ENCODE assay signal across 26 cellular contexts in the genomic region with DNA sequence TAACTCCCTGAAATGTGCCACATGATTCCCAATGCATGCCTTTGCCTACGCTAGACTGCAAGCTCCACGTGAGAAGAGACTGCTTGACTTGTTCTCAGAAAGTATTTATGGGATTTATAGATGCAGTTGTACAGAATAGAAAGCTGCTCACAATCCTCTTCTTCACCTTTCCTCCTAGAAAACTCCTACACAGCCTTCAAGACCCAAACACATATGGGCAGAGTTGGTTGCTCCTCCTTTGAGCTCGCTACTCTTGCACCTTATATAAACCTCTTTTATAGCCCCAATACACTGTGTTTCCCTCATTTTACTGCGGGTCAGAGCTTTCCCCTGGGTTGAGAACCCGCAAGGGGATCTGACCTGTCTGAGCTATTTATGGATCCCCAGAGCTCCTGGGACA. TPM values are rescaled to one million over a fixed set of nuclear protein-coding genes. Genes with fewer than 3 reads are reported as not detected.
DNase-seq lines count a peak whose midpoint lies in the region; ATAC-seq, FAIRE-seq and TF ChIP-seq lines count a peak whose summit lies in the region.
"Had no signal": no experiment of that assay in that cellular context is flagged by ENCODE, and none has a peak within 500 bp of the region (broad histone marks: within the 10 kb centered on the region; RNA-seq: fewer than 3 reads in every experiment).

No MANE protein-coding gene starts in this region.

- intact Hi-C loops in cardiac septum (cut with DNase I) (no loop called here), right cardiac atrium (cut with DNase I) (no loop called here), A673 (cut with micrococcal nuclease; ENCODE audit: unreplicated experiment) (no loop called here)
- intact Hi-C loops in activated CD8-positive, alpha-beta T cell treated with anti-CD3 and anti-CD28 coated beads for 36 hours (cut with micrococcal nuclease) = no loop called here

- no TSS peak for BruUV-seq in A673 (replicated peaks; lab: Mats Ljungman, UMichigan)

- TF ChIP-seq CTCF in A673 (conservative IDR thresholded peaks at IDR 0.05; ENCODE audit: low read depth, low read length) (no peak), D721Med (IDR thresholded peaks at IDR 0.05; ENCODE audit: insufficient read depth, missing control alignments) (no peak)
- TF ChIP-seq CTCF in activated CD8-positive, alpha-beta T cell treated with anti-CD3 and anti-CD28 coated beads for 36 hours (IDR thresholded peaks at IDR 0.05) = no peak

- H3K27ac Mint-ChIP-seq in naive thymus-derived CD8-positive, alpha-beta T cell = peak overlapping the region in 9 of 10 donors; percentile 11 to 96 (median 57)
- no peak overlapping the region for H3K27ac Mint-ChIP-seq in activated CD8-positive, alpha-beta T cell treated with anti-CD3 and anti-CD28 coated beads for 36 hours
- H3K27ac Mint-ChIP-seq: IgD-negative memory B cell had no signal

- H3K9me3 Mint-ChIP-seq in naive thymus-derived CD8-positive, alpha-beta T cell = no peaks in the 10 kb centered on the region
- H3K9me3 Mint-ChIP-seq in activated CD8-positive, alpha-beta T cell treated with anti-CD3 and anti-CD28 coated beads for 36 hours = no peaks in the 10 kb centered on the region
- H3K9me3 Mint-ChIP-seq: IgD-negative memory B cell had no signal

- H3K4me3 ChIP-seq in right cardiac atrium (ENCODE audit: low read length) (no peak overlapping the region), A673 (ENCODE audit: low read depth, low read length, poor library complexity, severe bottlenecking) (no peak overlapping the region)
- H3K4me3 ChIP-seq: SJSA1 had no signal

- no peak for ATAC-seq in right cardiac atrium
- no peak for ATAC-seq in naive thymus-derived CD8-positive, alpha-beta T cell
- no peak for ATAC-seq in activated CD8-positive, alpha-beta T cell treated with anti-CD3 and anti-CD28 coated beads for 36 hours
- ATAC-seq: Panc1 had no signal

- no peak overlapping the region for H3K4me3 Mint-ChIP-seq in naive thymus-derived CD8-positive, alpha-beta T cell
- H3K4me3 Mint-ChIP-seq in activated CD8-positive, alpha-beta T cell treated with anti-CD3 and anti-CD28 coated beads for 36 hours = no peak overlapping the region
- H3K4me3 Mint-ChIP-seq: IgD-negative memory B cell had no signal

- H3K9me3 ChIP-seq in right cardiac atrium (ENCODE audit: control insufficient read depth, low read length) (no peaks in the 10 kb centered on the region), A673 (ENCODE audit: low read depth, low read length, poor library complexity, severe bottlenecking) (no peaks in the 10 kb centered on the region)
- H3K9me3 ChIP-seq: BE2C had no signal

- POLR2A ChIA-PET in naive thymus-derived CD8-positive, alpha-beta T cell (lab: Charles Lee) = interaction anchor here (0.7 to 2.6 kb wide), 9 partner anchors 12 to 65 kb away, joined by 3 to 9 read pairs (median 4); no protein-coding TSS in a partner anchor
- POLR2A ChIA-PET in A673 (lab: Charles Lee; ENCODE audit: low non-redundant PET) = no interaction called here
- POLR2A ChIA-PET in activated CD8-positive, alpha-beta T cell treated with anti-CD3 and anti-CD28 coated beads for 36 hours (lab: Charles Lee) = interaction anchor here (0.8 to 1.3 kb wide), 2 partner anchors 22 to 103 kb away, joined by 3 read pairs; partner anchors contain the start of gene IL2RB

- DNase-seq in cardiac septum (ENCODE audit: low spot score) (peak; percentile 10), right cardiac atrium (no peak), SK-MEL-5 (ENCODE audit: low read depth, low spot score) (peak; percentile 45), A673 (ENCODE audit: low spot score) (no peak), D721Med (ENCODE audit: insufficient read length, low spot score) (no peak)
- no peak for DNase-seq in naive thymus-derived CD8-positive, alpha-beta T cell
- DNase-seq in activated CD8-positive, alpha-beta T cell treated with anti-CD3 and anti-CD28 coated beads for 36 hours = no peak
- DNase-seq: BE2C; DMS153; MV-4-11; NCI-H1105 treated with DMSO at 0.1 percent for 48 hours; NCI-H2029 treated with DMSO at 0.1 percent for 48 hours; NCI-H2171; NCI-H345; NCI-H524; NCI-H774; NK-92 treated with Interleukin-12 subunit alpha and Interleukin-12 subunit beta, amount 100 ng/mL, for 24 hours; SW 1271 had no signal

- H3K27ac ChIP-seq in right cardiac atrium (ENCODE audit: low read length) = no peak overlapping the region
- no peak overlapping the region for H3K27ac ChIP-seq in A673 (ENCODE audit: low read depth, low read length, poor library complexity, severe bottlenecking)
- H3K27ac ChIP-seq: SJSA1 had no signal

- WGBS in right cardiac atrium = 89% methylated on average over 5 of the region's 5 CpGs

- H3K4me1 ChIP-seq in right cardiac atrium (ENCODE audit: control insufficient read depth, insufficient read depth, low read length) (peaks cover 11% of the 10 kb centered on the region), A673 (ENCODE audit: insufficient read depth, low read length, poor library complexity, severe bottlenecking) (no peaks in the 10 kb centered on the region)

- H3K4me1 Mint-ChIP-seq in naive thymus-derived CD8-positive, alpha-beta T cell = peaks cover 44 to 72% (median 70%) of the 10 kb centered on the region in 4 donors
- peaks cover 51% of the 10 kb centered on the region for H3K4me1 Mint-ChIP-seq in activated CD8-positive, alpha-beta T cell treated with anti-CD3 and anti-CD28 coated beads for 36 hours (ENCODE audit: low read depth)

- no peaks in the 10 kb centered on the region for H3K27me3 ChIP-seq in right cardiac atrium (ENCODE audit: control insufficient read depth, insufficient read depth)
- no peaks in the 10 kb centered on the region for H3K27me3 ChIP-seq in A673 (replicated peaks; ENCODE audit: insufficient read depth, low read depth, low read length, poor library complexity)
- H3K27me3 ChIP-seq: BE2C had no signal

- no peak for FAIRE-seq in D721Med (lab: Jason Lieb, UNC)
- FAIRE-seq: G401.6, GM18507, H1 had no signal

- CTCF ChIA-PET in A673 (lab: Charles Lee) = no interaction called here
- CTCF ChIA-PET in activated CD8-positive, alpha-beta T cell treated with anti-CD3 and anti-CD28 coated beads for 36 hours (lab: Charles Lee) = interaction anchor here (0.6 to 1.6 kb wide), 5 partner anchors 22 to 95 kb away, joined by 3 to 4 read pairs (median 3); no protein-coding TSS in a partner anchor

- H3K27me3 Mint-ChIP-seq in naive thymus-derived CD8-positive, alpha-beta T cell = no peaks in the 10 kb centered on the region
- H3K27me3 Mint-ChIP-seq in activated CD8-positive, alpha-beta T cell treated with anti-CD3 and anti-CD28 coated beads for 36 hours = no peaks in the 10 kb centered on the region

- peaks cover 0 to 2% (median 0%) of the 10 kb centered on the region in 3 donors for H3K36me3 Mint-ChIP-seq in naive thymus-derived CD8-positive, alpha-beta T cell
- no peaks in the 10 kb centered on the region for H3K36me3 Mint-ChIP-seq in activated CD8-positive, alpha-beta T cell treated with anti-CD3 and anti-CD28 coated beads for 36 hours (ENCODE audit: low read depth)

- in situ Hi-C loops in SK-MEL-5 (cut with HindIII; ENCODE audit: low pct_unique_long_range_greater_than_20kb, low sequenced_read_pairs) = no loop called here

- H3K36me3 ChIP-seq in A673 (ENCODE audit: insufficient read depth, low read length, poor library complexity, severe bottlenecking) = no peaks in the 10 kb centered on the region
- H3K36me3 ChIP-seq: BE2C, SJSA1 had no signal

RNA-seq across cellular contexts. Expression of gene C1QTNF6, which starts 16.4 kb away (rescaled TPM):
- total RNA-seq in cardiac septum (2.8 TPM), right cardiac atrium (1 to 10 TPM; 2.8 to 3.3 (median 2.8) TPM), A673 (2021) (6.3 and 8.6 TPM in 2 replicates)
- 2.0 TPM for polyA plus RNA-seq in right cardiac atrium
- 5.9 and 7.6 TPM in 2 replicates for total RNA-seq in SK-MEL-5 (2014; rRNA removed; shearing (Covaris generic))
- polyA plus RNA-seq in SK-MEL-5 (2015; cell fraction: cytosol; rRNA removed) = 14.7 and 17.1 TPM in 2 replicates
- polyA plus RNA-seq in SK-MEL-5 (2015; cell fraction: nucleus; rRNA removed) = 41.9 and 49.4 TPM in 2 replicates
- total RNA-seq in naive thymus-derived CD8-positive, alpha-beta T cell = 10 to 100 TPM; 24.6 to 25.7 TPM
- polyA plus RNA-seq in naive thymus-derived CD8-positive, alpha-beta T cell = 1 to 10 TPM in 2 of 3 donors, under 1 TPM in 1; 0.68 to 4.0 (median 1.7) TPM
- total RNA-seq in activated CD8-positive, alpha-beta T cell treated with anti-CD3 and anti-CD28 coated beads for 36 hours = 1 to 10 TPM; 6.4 TPM

RNA-seq across cellular contexts. Expression of gene IL2RB, which starts 21.9 kb away (rescaled TPM):
- total RNA-seq in cardiac septum = 0.51 TPM
- total RNA-seq in right cardiac atrium = under 1 TPM; 0.63 to 0.97 (median 0.72) TPM
- polyA plus RNA-seq in right cardiac atrium = 0.32 TPM
- total RNA-seq in SK-MEL-5 (2014; rRNA removed; shearing (Covaris generic)) = 0.03 TPM in 1 of 2 replicates, not detected in the other
- polyA plus RNA-seq in SK-MEL-5 (2015; cell fraction: cytosol; rRNA removed) = 0.33 and 0.82 TPM in 2 replicates
- 0.39 TPM in 1 of 2 replicates, not detected in the other for polyA plus RNA-seq in SK-MEL-5 (2015; cell fraction: nucleus; rRNA removed)
- 10 to 100 TPM; 31.1 to 34.2 TPM for total RNA-seq in naive thymus-derived CD8-positive, alpha-beta T cell
- polyA plus RNA-seq in naive thymus-derived CD8-positive, alpha-beta T cell = 100 to 1,000 TPM in 1 of 3 donors, 10 to 100 TPM in 2; 74.9 to 113 (median 81.1) TPM
- total RNA-seq in A673 (2021) = 0.97 and 1.5 TPM in 2 replicates
- 100 to 1,000 TPM; 263 to 268 TPM for total RNA-seq in activated CD8-positive, alpha-beta T cell treated with anti-CD3 and anti-CD28 coated beads for 36 hours
- total RNA-seq: A172, SJSA1 had no signal

RNA-seq across cellular contexts. Expression of gene SSTR3, which starts 40.6 kb away (rescaled TPM):
- not detected for total RNA-seq in cardiac septum
- total RNA-seq in right cardiac atrium = not detected
- not detected for polyA plus RNA-seq in right cardiac atrium
- total RNA-seq in SK-MEL-5 (2014; rRNA removed; shearing (Covaris generic)) = not detected in 2 replicates
- polyA plus RNA-seq in SK-MEL-5 (2015; cell fraction: cytosol; rRNA removed) = not detected in 2 replicates
- polyA plus RNA-seq in SK-MEL-5 (2015; cell fraction: nucleus; rRNA removed) = not detected in 2 replicates
- 10 to 100 TPM; 13.5 to 13.7 TPM for total RNA-seq in naive thymus-derived CD8-positive, alpha-beta T cell
- polyA plus RNA-seq in naive thymus-derived CD8-positive, alpha-beta T cell = 1 to 10 TPM; 2.9 to 7.3 (median 4.2) TPM
- not detected in 2 replicates for total RNA-seq in A673 (2021)
- 1 to 10 TPM; 7.9 to 8.5 TPM for total RNA-seq in activated CD8-positive, alpha-beta T cell treated with anti-CD3 and anti-CD28 coated beads for 36 hours
- total RNA-seq: A172, M059J, SJSA1 had no signal

Comparison
In these comparisons a context has a peak if more than half of its experiments do, and no peak if none do; other contexts are left out.
1. DNase-seq: peak in cardiac septum (single experiment) and SK-MEL-5 (single experiment); none in right cardiac atrium (0 of 3), naive thymus-derived CD8-positive, alpha-beta T cell (0 of 10), A673 (single experiment), activated CD8-positive, alpha-beta T cell treated with anti-CD3 and anti-CD28 coated beads for 36 hours (single experiment) and D721Med (single experiment).
2. RNA of gene IL2RB, which starts 21.9 kb away (total RNA-seq): 263 to 268 TPM in activated CD8-positive, alpha-beta T cell treated with anti-CD3 and anti-CD28 coated beads for 36 hours and 31.1 to 34.2 TPM in naive thymus-derived CD8-positive, alpha-beta T cell; 0.97 to 1.5 TPM in A673, 0.63 to 0.97 TPM in right cardiac atrium, 0.51 TPM in cardiac septum (single experiment) and 0.03 TPM in SK-MEL-5; every median in the first group is over 10 times any median in the second.